In genomic region chr18:2654828-2655152, GRCh38 we compare ENCODE assay signal across 8 cellular contexts. TPM values are rescaled to one million over a fixed set of nuclear protein-coding genes. Genes with fewer than 3 reads are reported as not detected.
DNase-seq lines count a peak whose midpoint lies in the region; ATAC-seq and TF ChIP-seq lines count a peak whose summit lies in the region.

No MANE protein-coding gene starts in this region.

- H3K9me3 ChIP-seq in heart left ventricle = no peaks in the 10 kb centered on the region
- no peaks in the 10 kb centered on the region for H3K9me3 ChIP-seq in sigmoid colon

- no peak for TF ChIP-seq EP300 in sigmoid colon (IDR thresholded peaks at IDR 0.05)

- TF ChIP-seq POLR2A in heart left ventricle (IDR thresholded peaks at IDR 0.05) (no peak), sigmoid colon (IDR thresholded peaks at IDR 0.05) (no peak)

- H3K27me3 Mint-ChIP-seq in activated CD4-positive, alpha-beta memory T cell treated with anti-CD3 and anti-CD28 coated beads, Interleukin-2, amount 10 ng/mL, durations not matched to agents 7 days and 5 days = peaks cover 1% of the 10 kb centered on the region

- WGBS in heart left ventricle, 4 donors = 1 to 3% (median 2%) methylated on average over 15 to 23 of the region's 23 CpGs
- 1% methylated on average over 23 of the region's 23 CpGs for WGBS in sigmoid colon, 2 donors

- no peak for TF ChIP-seq CTCF in GM12875 (IDR thresholded peaks at IDR 0.05; ENCODE audit: borderline replicate concordance, insufficient read depth, low read depth, low read length)
- no peak for TF ChIP-seq CTCF in heart left ventricle (IDR thresholded peaks at IDR 0.05)
- no peak for TF ChIP-seq CTCF in sigmoid colon (IDR thresholded peaks at IDR 0.05)

- H3K4me3 Mint-ChIP-seq in activated CD4-positive, alpha-beta memory T cell treated with anti-CD3 and anti-CD28 coated beads, Interleukin-2, amount 10 ng/mL, durations not matched to agents 7 days and 5 days = peak overlapping the region; percentile 95

- ATAC-seq in HG02884 (IDR thresholded peaks at IDR 0.05; ENCODE audit: unreplicated experiment) (peak; percentile 31), heart left ventricle (peak in 3 of 4 donors; percentile 24 to 47 (median 43)), GM19035 (IDR thresholded peaks at IDR 0.05; ENCODE audit: unreplicated experiment) (no peak)

- H3K4me1 Mint-ChIP-seq in activated CD4-positive, alpha-beta memory T cell treated with anti-CD3 and anti-CD28 coated beads, Interleukin-2, amount 10 ng/mL, durations not matched to agents 7 days and 5 days = peaks cover 26% of the 10 kb centered on the region

- no peaks in the 10 kb centered on the region for H3K9me3 Mint-ChIP-seq in activated CD4-positive, alpha-beta memory T cell treated with anti-CD3 and anti-CD28 coated beads, Interleukin-2, amount 10 ng/mL, durations not matched to agents 7 days and 5 days

- peaks cover 30% of the 10 kb centered on the region for H3K36me3 Mint-ChIP-seq in activated CD4-positive, alpha-beta memory T cell treated with anti-CD3 and anti-CD28 coated beads, Interleukin-2, amount 10 ng/mL, durations not matched to agents 7 days and 5 days (ENCODE audit: low read depth)

- intact Hi-C loops in heart left ventricle (cut with DNase I) (loop anchor here in 7 of 10 donors (1.0 to 5.0 kb wide), 4 partner anchors 82 to 87 kb away; partner anchors contain the start of genes METTL4 (in 6 of the 7) and NDC80 (in 6 of the 7)), sigmoid colon (cut with DNase I) (loop anchor here (1.0 to 5.0 kb wide), 4 partner anchors 83 to 798 kb away; partner anchors contain the start of genes LPIN2, METTL4, MYL12A and NDC80)

- peak overlapping the region; percentile 96 for H3K27ac Mint-ChIP-seq in activated CD4-positive, alpha-beta memory T cell treated with anti-CD3 and anti-CD28 coated beads, Interleukin-2, amount 10 ng/mL, durations not matched to agents 7 days and 5 days

- H3K27ac ChIP-seq in heart left ventricle (peak overlapping the region; percentile 94 to 99 (median 98)), sigmoid colon (peak overlapping the region; percentile 95 to 99 (median 98))

- H3K27me3 ChIP-seq in heart left ventricle (no peaks in the 10 kb centered on the region), sigmoid colon (no peaks in the 10 kb centered on the region)

- H3K4me1 ChIP-seq in heart left ventricle (peaks cover 0 to 38% (median 23%) of the 10 kb centered on the region in 12 donors), sigmoid colon (peaks cover 0 to 36% (median 26%) of the 10 kb centered on the region in 4 donors)

- POLR2A ChIA-PET in activated CD4-positive, alpha-beta memory T cell treated with anti-CD3 and anti-CD28 coated beads, Interleukin-2, amount 10 ng/mL, durations not matched to agents 7 days and 5 days (lab: Charles Lee) = interaction anchor here (0.7 to 6.5 kb wide), 21 partner anchors 10 to 593 kb away, joined by 3 to 486 read pairs (median 17); partner anchors contain the start of genes METTL4, MYL12A and NDC80

- no peak for DNase-seq in activated CD4-positive, alpha-beta memory T cell treated with anti-CD3 and anti-CD28 coated beads, Interleukin-2, amount 10 ng/mL, durations not matched to agents 7 days and 5 days
- no peak for DNase-seq in heart left ventricle
- DNase-seq in sigmoid colon = no peak
- DNase-seq in NCI-H146 treated with DMSO at 0.1 percent for 48 hours (lab: John Stamatoyannopoulos, UW; ENCODE audit: unreplicated experiment) = no peak
- no peak for DNase-seq in NCI-H2029 (lab: John Stamatoyannopoulos, UW)

- CTCF ChIA-PET in activated CD4-positive, alpha-beta memory T cell treated with anti-CD3 and anti-CD28 coated beads, Interleukin-2, amount 10 ng/mL, durations not matched to agents 7 days and 5 days (lab: Charles Lee) = interaction anchor here (3.6 kb wide), 1 partner anchor 18 kb away, joined by 19 read pairs; no protein-coding TSS in a partner anchor

- H3K4me3 ChIP-seq in GM12875 (ENCODE audit: low read depth, low read length) (peak overlapping the region; percentile 99), heart left ventricle (peak overlapping the region; percentile 66 to 99 (median 92)), sigmoid colon (peak overlapping the region; percentile 71 to 97 (median 94))

- H3K36me3 ChIP-seq in heart left ventricle (no peaks in the 10 kb centered on the region), sigmoid colon (no peaks in the 10 kb centered on the region)

RNA-seq across cellular contexts. Expression of gene SMCHD1, which starts 0.7 kb away (rescaled TPM):
- total RNA-seq in activated CD4-positive, alpha-beta memory T cell treated with anti-CD3 and anti-CD28 coated beads, Interleukin-2, amount 10 ng/mL, durations not matched to agents 7 days and 5 days = 100 to 1,000 TPM; 162 TPM
- total RNA-seq in heart left ventricle = 10 to 100 TPM; 22.9 to 45.9 (median 31.3) TPM
- 10 to 100 TPM in 1 of 2 donors, 1 to 10 TPM in 1; 5.7 to 13.8 TPM for polyA plus RNA-seq in heart left ventricle
- 100 to 1,000 TPM in 1 of 4 donors, 10 to 100 TPM in 3; 69.9 to 101 (median 82.4) TPM for total RNA-seq in sigmoid colon
- polyA plus RNA-seq in sigmoid colon = 10 to 100 TPM; 14.8 to 24.9 (median 21.0) TPM
